12 cellular contexts compared by ENCODE assay signal in the genomic region with DNA sequence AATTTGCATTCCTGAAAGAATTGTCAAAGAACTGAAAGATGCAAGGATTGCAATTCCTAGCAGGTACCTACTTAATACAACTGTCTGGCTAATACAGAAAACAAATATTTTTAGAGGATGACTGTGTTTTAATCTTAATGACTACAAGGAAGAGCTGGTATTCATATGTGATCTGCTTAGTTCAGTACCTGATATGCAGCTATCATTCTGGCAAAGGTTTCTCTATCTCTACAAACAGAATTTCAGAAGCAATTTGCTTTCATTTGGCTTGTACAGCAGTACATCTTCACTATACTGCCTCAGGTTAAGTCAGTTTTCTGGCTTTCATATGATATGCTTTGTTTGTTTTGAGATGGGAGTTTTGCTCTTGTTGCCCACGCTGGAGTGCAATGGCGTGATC. TPM values are rescaled to one million over a fixed set of nuclear protein-coding genes. Genes with fewer than 3 reads are reported as not detected.
DNase-seq lines count a peak whose midpoint lies in the region; ATAC-seq and TF ChIP-seq lines count a peak whose summit lies in the region.
"Had no signal": no experiment of that assay in that cellular context is flagged by ENCODE, and none has a peak within 500 bp of the region (broad histone marks: within the 10 kb centered on the region; RNA-seq: fewer than 3 reads in every experiment).

No MANE protein-coding gene starts in this region.

- TF ChIP-seq EP300 in SK-N-SH (IDR thresholded peaks at IDR 0.05; ENCODE audit: borderline replicate concordance in 1 of 2, low read depth in 1 of 2, low read length in 1 of 2) = no peak

- no peak overlapping the region for H3K9ac ChIP-seq in SK-N-SH

- H3K27me3 Mint-ChIP-seq in activated T-helper 1 cell treated with anti-CD3 and anti-CD28 coated beads, Interleukin-12 subunit alpha, Interleukin-12 subunit beta, Interleukin-2, Interleukin-4 antibody, amounts not matched to agents 30 ng/mL and 10 ng/mL and 1 ng/mL, durations not matched to agents 14 hours and 24 hours and 36 hours (ENCODE audit: insufficient read depth) = no peaks in the 10 kb centered on the region
- no peaks in the 10 kb centered on the region for H3K27me3 Mint-ChIP-seq in naive thymus-derived CD8-positive, alpha-beta T cell

- no peak overlapping the region for H3K4me3 ChIP-seq in SK-N-SH (ENCODE audit: low read depth in 2 of 2, low read length in 1 of 2)
- H3K4me3 ChIP-seq: A549, tibial artery had no signal

- 85% methylated on average over 2 of the region's 2 CpGs for WGBS in SK-N-SH (ENCODE audit: low lambda C conversion rate)

- no peak overlapping the region for H2AFZ ChIP-seq in SK-N-SH (ENCODE audit: low read depth)

- POLR2A ChIA-PET in SK-N-SH (lab: Yijun Ruan, JAX) = no interaction called here
- POLR2A ChIA-PET in naive thymus-derived CD8-positive, alpha-beta T cell (lab: Charles Lee) = interaction anchor here (0.6 to 1.9 kb wide), 5 partner anchors 14 to 353 kb away, joined by 3 to 6 read pairs (median 4); no protein-coding TSS in a partner anchor

- peaks cover 77% of the 10 kb centered on the region for H3K4me1 Mint-ChIP-seq in activated T-helper 1 cell treated with anti-CD3 and anti-CD28 coated beads, Interleukin-12 subunit alpha, Interleukin-12 subunit beta, Interleukin-2, Interleukin-4 antibody, amounts not matched to agents 30 ng/mL and 10 ng/mL and 1 ng/mL, durations not matched to agents 14 hours and 24 hours and 36 hours (ENCODE audit: low read depth)
- H3K4me1 Mint-ChIP-seq in naive thymus-derived CD8-positive, alpha-beta T cell = peaks cover 14 to 86% (median 74%) of the 10 kb centered on the region in 4 donors

- H3K27ac ChIP-seq in SK-N-SH (ENCODE audit: low read depth in 2 of 2, low read length in 1 of 2) (peak overlapping the region; percentile 3 to 56; a peak in 2 of 4 replicates), KOPT-K1 (ENCODE audit: low read depth, low read length, poor library complexity, severe bottlenecking) (peak overlapping the region; percentile 31)
- H3K27ac ChIP-seq: A549, tibial artery had no signal

- H3K4me2 ChIP-seq in SK-N-SH = peak overlapping the region; percentile 42; the same call in 1 of the 2 replicates

- H3K4me1 ChIP-seq in SK-N-SH (ENCODE audit: control insufficient read depth in 1 of 2, insufficient read depth in 2 of 2, low read depth in 1 of 2, low read length in 1 of 2) = peaks cover 16 to 40% of the 10 kb centered on the region in 2 experiments

- no peak for TF ChIP-seq CTCF in SK-N-SH (IDR thresholded peaks at IDR 0.05)

- peaks cover 0 to 10% of the 10 kb centered on the region in 2 experiments for H3K36me3 ChIP-seq in SK-N-SH (replicated peaks in 1 of 2; ENCODE audit: control insufficient read depth in 1 of 2, insufficient read depth in 2 of 2, low read length in 1 of 2)
- H3K36me3 ChIP-seq in KOPT-K1 (ENCODE audit: insufficient read depth, low read length) = peaks cover 32% of the 10 kb centered on the region; the same call in 1 of the 2 replicates
- H3K36me3 ChIP-seq: tibial artery had no signal

- peaks cover 16% of the 10 kb centered on the region for H3K36me3 Mint-ChIP-seq in activated T-helper 1 cell treated with anti-CD3 and anti-CD28 coated beads, Interleukin-12 subunit alpha, Interleukin-12 subunit beta, Interleukin-2, Interleukin-4 antibody, amounts not matched to agents 30 ng/mL and 10 ng/mL and 1 ng/mL, durations not matched to agents 14 hours and 24 hours and 36 hours (ENCODE audit: low read depth)
- peaks cover 0 to 3% (median 2%) of the 10 kb centered on the region in 3 donors for H3K36me3 Mint-ChIP-seq in naive thymus-derived CD8-positive, alpha-beta T cell

- H3F3A ChIP-seq in SK-N-SH (replicated peaks; ENCODE audit: insufficient read depth) = peaks cover 27% of the 10 kb centered on the region

- no peaks in the 10 kb centered on the region for H3K27me3 ChIP-seq in SK-N-SH (ENCODE audit: insufficient read depth)
- H3K27me3 ChIP-seq: tibial artery had no signal

- CTCF ChIA-PET in SK-N-SH (lab: Yijun Ruan, JAX) = no interaction called here

- H4K20me1 ChIP-seq in SK-N-SH (ENCODE audit: insufficient read depth) = peaks cover 91% of the 10 kb centered on the region

- ATAC-seq in SK-N-SH treated with all-trans-retinoic acid at 6 μM for 48 hours = no peak
- peak in 1 of 2 donors; percentile 23 for ATAC-seq in naive thymus-derived CD8-positive, alpha-beta T cell
- ATAC-seq in HG03520 (IDR thresholded peaks at IDR 0.05; ENCODE audit: unreplicated experiment) = no peak
- ATAC-seq: A549 had no signal

- DNase-seq in SK-N-SH = no peak
- no peak for DNase-seq in activated T-helper 1 cell treated with anti-CD3 and anti-CD28 coated beads, Interleukin-12 subunit alpha, Interleukin-12 subunit beta, Interleukin-2, Interleukin-4 antibody, amounts not matched to agents 30 ng/mL and 10 ng/mL and 1 ng/mL, durations not matched to agents 14 hours and 24 hours and 36 hours (ENCODE audit: low spot score)
- peak in 1 of 10 donors; percentile 24 for DNase-seq in naive thymus-derived CD8-positive, alpha-beta T cell
- DNase-seq in NK-92 (lab: John Stamatoyannopoulos, UW; ENCODE audit: unreplicated experiment) = no peak
- DNase-seq in SW480 (ENCODE audit: low spot score) = no peak
- DNase-seq: aorta, Kasumi-1, tibial artery had no signal

- H3K9me2 ChIP-seq in SK-N-SH = no peaks in the 10 kb centered on the region

- peak overlapping the region; percentile 61 for H3K4me3 Mint-ChIP-seq in activated T-helper 1 cell treated with anti-CD3 and anti-CD28 coated beads, Interleukin-12 subunit alpha, Interleukin-12 subunit beta, Interleukin-2, Interleukin-4 antibody, amounts not matched to agents 30 ng/mL and 10 ng/mL and 1 ng/mL, durations not matched to agents 14 hours and 24 hours and 36 hours
- H3K4me3 Mint-ChIP-seq in naive thymus-derived CD8-positive, alpha-beta T cell = peak overlapping the region in 9 of 10 donors; percentile 26 to 70 (median 58)

- peak overlapping the region; percentile 93 for H3K27ac Mint-ChIP-seq in activated T-helper 1 cell treated with anti-CD3 and anti-CD28 coated beads, Interleukin-12 subunit alpha, Interleukin-12 subunit beta, Interleukin-2, Interleukin-4 antibody, amounts not matched to agents 30 ng/mL and 10 ng/mL and 1 ng/mL, durations not matched to agents 14 hours and 24 hours and 36 hours
- peak overlapping the region; percentile 73 to 91 (median 86) for H3K27ac Mint-ChIP-seq in naive thymus-derived CD8-positive, alpha-beta T cell

- peaks cover 99% of the 10 kb centered on the region for H3K79me2 ChIP-seq in SK-N-SH (ENCODE audit: insufficient read depth)

- H3K9me3 Mint-ChIP-seq in activated T-helper 1 cell treated with anti-CD3 and anti-CD28 coated beads, Interleukin-12 subunit alpha, Interleukin-12 subunit beta, Interleukin-2, Interleukin-4 antibody, amounts not matched to agents 30 ng/mL and 10 ng/mL and 1 ng/mL, durations not matched to agents 14 hours and 24 hours and 36 hours = no peaks in the 10 kb centered on the region
- H3K9me3 Mint-ChIP-seq in naive thymus-derived CD8-positive, alpha-beta T cell = no peaks in the 10 kb centered on the region

- intact Hi-C loops in activated T-helper 1 cell treated with anti-CD3 and anti-CD28 coated beads, Interleukin-12 subunit alpha, Interleukin-12 subunit beta, Interleukin-2, Interleukin-4 antibody, amounts not matched to agents 30 ng/mL and 10 ng/mL and 1 ng/mL, durations not matched to agents 14 hours and 24 hours and 36 hours (cut with micrococcal nuclease) = loop anchor here (1.0 to 5.0 kb wide), 6 partner anchors 15 to 856 kb away; no protein-coding TSS in a partner anchor

- H3K9me3 ChIP-seq in SK-N-SH = no peaks in the 10 kb centered on the region
- H3K9me3 ChIP-seq in KOPT-K1 (ENCODE audit: insufficient read depth, low read length, poor library complexity, severe bottlenecking) = no peaks in the 10 kb centered on the region
- H3K9me3 ChIP-seq: A549, tibial artery had no signal

- no peak for TF ChIP-seq RAD21 in SK-N-SH (IDR thresholded peaks at IDR 0.05; ENCODE audit: low read length)

TF ChIP-seq in SK-N-SH, 30 proteins besides CTCF, POLR2A, EP300 and RAD21 (continues in another document):
- no peak for TF ChIP-seq TCF12 (IDR thresholded peaks at IDR 0.05)
- no peak for TF ChIP-seq NRF1 (IDR thresholded peaks at IDR 0.05; ENCODE audit: low read depth, low read length)
- TF ChIP-seq RFX5 (IDR thresholded peaks at IDR 0.05; ENCODE audit: low read length) = no peak
- TF ChIP-seq, protein P1, sequence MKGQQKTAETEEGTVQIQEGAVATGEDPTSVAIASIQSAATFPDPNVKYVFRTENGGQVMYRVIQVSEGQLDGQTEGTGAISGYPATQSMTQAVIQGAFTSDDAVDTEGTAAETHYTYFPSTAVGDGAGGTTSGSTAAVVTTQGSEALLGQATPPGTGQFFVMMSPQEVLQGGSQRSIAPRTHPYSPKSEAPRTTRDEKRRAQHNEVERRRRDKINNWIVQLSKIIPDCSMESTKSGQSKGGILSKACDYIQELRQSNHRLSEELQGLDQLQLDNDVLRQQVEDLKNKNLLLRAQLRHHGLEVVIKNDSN (IDR thresholded peaks at IDR 0.05; ENCODE audit: borderline replicate concordance, low read depth) = no peak

TF ChIP-seq in SK-N-SH treated with all-trans-retinoic acid at 6 μM for 48 hours, 23 proteins besides CTCF, POLR2A, EP300 and RAD21 (continues in another document):
- TF ChIP-seq ZNF565 (CRISPR knock-in tag; conservative IDR thresholded peaks at IDR 0.05; ENCODE audit: low read depth) (no peak), ZFP3 (CRISPR knock-in tag; IDR thresholded peaks at IDR 0.05) (no peak), TCF4 (CRISPR knock-in tag; IDR thresholded peaks at IDR 0.05; ENCODE audit: borderline replicate concordance) (no peak), ZNF70 (CRISPR knock-in tag; IDR thresholded peaks at IDR 0.05) (no peak)
- TF ChIP-seq, protein P2, sequence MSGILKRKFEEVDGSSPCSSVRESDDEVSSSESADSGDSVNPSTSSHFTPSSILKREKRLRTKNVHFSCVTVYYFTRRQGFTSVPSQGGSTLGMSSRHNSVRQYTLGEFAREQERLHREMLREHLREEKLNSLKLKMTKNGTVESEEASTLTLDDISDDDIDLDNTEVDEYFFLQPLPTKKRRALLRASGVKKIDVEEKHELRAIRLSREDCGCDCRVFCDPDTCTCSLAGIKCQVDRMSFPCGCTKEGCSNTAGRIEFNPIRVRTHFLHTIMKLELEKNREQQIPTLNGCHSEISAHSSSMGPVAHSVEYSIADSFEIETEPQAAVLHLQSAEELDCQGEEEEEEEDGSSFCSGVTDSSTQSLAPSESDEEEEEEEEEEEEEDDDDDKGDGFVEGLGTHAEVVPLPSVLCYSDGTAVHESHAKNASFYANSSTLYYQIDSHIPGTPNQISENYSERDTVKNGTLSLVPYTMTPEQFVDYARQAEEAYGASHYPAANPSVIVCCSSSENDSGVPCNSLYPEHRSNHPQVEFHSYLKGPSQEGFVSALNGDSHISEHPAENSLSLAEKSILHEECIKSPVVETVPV (CRISPR knock-in tag; IDR thresholded peaks at IDR 0.05) = no peak

RNA-seq across cellular contexts. Expression of gene TBL1XR1, which starts 51.3 kb away (rescaled TPM):
- polyA plus RNA-seq in SK-N-SH (2012; rRNA removed) = 16.7 and 20.9 TPM in 2 replicates
- 18.9 and 19.1 TPM in 2 replicates for polyA plus RNA-seq in SK-N-SH (2012; cell fraction: cytosol; rRNA removed)
- 19.8 and 38.8 TPM in 2 replicates for polyA plus RNA-seq in SK-N-SH (2012; cell fraction: nucleus; rRNA removed)
- total RNA-seq in activated T-helper 1 cell treated with anti-CD3 and anti-CD28 coated beads, Interleukin-12 subunit alpha, Interleukin-12 subunit beta, Interleukin-2, Interleukin-4 antibody, amounts not matched to agents 30 ng/mL and 10 ng/mL and 1 ng/mL, durations not matched to agents 14 hours and 24 hours and 36 hours = 184 and 190 TPM in 2 replicates
- 100 to 1,000 TPM; 138 to 160 TPM for total RNA-seq in naive thymus-derived CD8-positive, alpha-beta T cell
- polyA plus RNA-seq in naive thymus-derived CD8-positive, alpha-beta T cell = 10 to 100 TPM; 23.4 to 34.7 (median 33.7) TPM
